ENCODE assay signal across 16 cellular contexts in genomic region chr7:94274828-94275227, GRCh38.
"Had no signal": no experiment of that assay in that cellular context is flagged by ENCODE, and none has a peak within 500 bp of the region (broad histone marks: within the 10 kb centered on the region; RNA-seq: fewer than 3 reads in every experiment).

No MANE protein-coding gene starts in this region.

- H3K4me3 ChIP-seq: body of pancreas, esophagus squamous epithelium, heart right ventricle, left lung, sigmoid colon, tibial artery had no signal

- H3K36me3 ChIP-seq: esophagus squamous epithelium, heart right ventricle, left lung, sigmoid colon, tibial artery had no signal

- H3K4me1 Mint-ChIP-seq: nephron progenitor cell had no signal

- H3K4me3 Mint-ChIP-seq: activated naive CD8-positive, alpha-beta T cell; activated T-cell treated with anti-CD3 and anti-CD28 coated beads, Interleukin-2, amount 50 U/mL, for 4 hours; effector memory CD8-positive, alpha-beta T cell; nephron progenitor cell had no signal

- H3K27me3 ChIP-seq: body of pancreas, esophagus squamous epithelium, heart right ventricle, left lung, sigmoid colon, tibial artery had no signal

- ATAC-seq: activated CD4-positive, CD25-positive, alpha-beta regulatory T cell treated with anti-CD3 and anti-CD28 coated beads, Interleukin-2, amount 50 U/mL, for 24 hours; body of pancreas; effector memory CD8-positive, alpha-beta T cell; heart right ventricle; left lung; stimulated activated naive CD8-positive, alpha-beta T cell treated with anti-CD3 and anti-CD28 coated beads, Interleukin-15, Interleukin-2, amounts not matched to agents 100 U/mL and 50 U/mL, for 24 hours had no signal

- DNase-seq: activated gamma-delta T cell; activated T-cell treated with anti-CD3 and anti-CD28 coated beads, Interleukin-2, amount 50 U/mL, for 4 hours; body of pancreas; effector memory CD8-positive, alpha-beta T cell; esophagus squamous epithelium; heart right ventricle; left lung; mammary epithelial cell; nephron progenitor cell; nucleus accumbens; sigmoid colon; stimulated activated naive CD8-positive, alpha-beta T cell treated with anti-CD3 and anti-CD28 coated beads, Interleukin-15, Interleukin-2, amounts not matched to agents 100 U/mL and 50 U/mL, for 24 hours; substantia nigra; tibial artery had no signal

- H3K9me3 Mint-ChIP-seq: activated T-cell treated with anti-CD3 and anti-CD28 coated beads, Interleukin-2, amount 50 U/mL, for 4 hours; nephron progenitor cell had no signal

- H3K9me3 ChIP-seq: body of pancreas, esophagus squamous epithelium, heart right ventricle, left lung, sigmoid colon, tibial artery had no signal

- H3K27me3 Mint-ChIP-seq: effector memory CD8-positive, alpha-beta T cell had no signal

- H3K4me1 ChIP-seq: esophagus squamous epithelium, left lung, sigmoid colon, tibial artery had no signal

- H3K36me3 Mint-ChIP-seq: activated naive CD8-positive, alpha-beta T cell had no signal

- H3K27ac Mint-ChIP-seq: activated naive CD8-positive, alpha-beta T cell; effector memory CD8-positive, alpha-beta T cell; nephron progenitor cell had no signal

- H3K27ac ChIP-seq: body of pancreas, esophagus squamous epithelium, heart right ventricle, left lung, sigmoid colon, tibial artery had no signal
